ENCODE assay signal across 8 cellular contexts in genomic region chr12:13173537-13173936, GRCh38. TPM values are rescaled to one million over a fixed set of nuclear protein-coding genes. Genes with fewer than 3 reads are reported as not detected.
DNase-seq lines count a peak whose midpoint lies in the region; ATAC-seq and TF ChIP-seq lines count a peak whose summit lies in the region.

No MANE protein-coding gene starts in this region.

- peaks cover 21% of the 10 kb centered on the region for H3K4me1 Mint-ChIP-seq in type B pancreatic cell (ENCODE audit: unreplicated experiment)
- H3K4me1 Mint-ChIP-seq in immature natural killer cell = no peaks in the 10 kb centered on the region

- H3K4me3 Mint-ChIP-seq in type B pancreatic cell (peak overlapping the region; percentile 78), immature natural killer cell (no peak overlapping the region)

- TF ChIP-seq CTCF in GM13977 (IDR thresholded peaks at IDR 0.05; ENCODE audit: extremely low read depth, insufficient read depth, missing control alignments) (no peak), cardiac fibroblast (IDR thresholded peaks at IDR 0.05; ENCODE audit: low read depth, low read length) (no peak), type B pancreatic cell (conservative IDR thresholded peaks at IDR 0.05) (no peak)

- H3K4me3 ChIP-seq in cardiac fibroblast (replicated peaks in 1 of 2; ENCODE audit: low read depth in 2 of 2, low read length in 2 of 2) = no peak overlapping the region

- peak; percentile 73 for DNase-seq in GM13977 (ENCODE audit: low spot score)
- DNase-seq in LHCN-M2 (ENCODE audit: low read depth) = peak; percentile 97
- DNase-seq in cardiac fibroblast (ENCODE audit: low read depth in 2 of 2) = peak; percentile 89 to 99
- peak; percentile 77 for DNase-seq in medulla oblongata (ENCODE audit: extremely low spot score)
- DNase-seq in type B pancreatic cell (ENCODE audit: extremely low spot score, unreplicated experiment) = no peak
- no peak for DNase-seq in NCI-H2171 (lab: John Stamatoyannopoulos, UW)
- no peak for DNase-seq in immature natural killer cell

- H3K36me3 Mint-ChIP-seq in type B pancreatic cell (no peaks in the 10 kb centered on the region), immature natural killer cell (no peaks in the 10 kb centered on the region)

- H3K27ac Mint-ChIP-seq in type B pancreatic cell = peak overlapping the region; percentile 99
- no peak overlapping the region for H3K27ac Mint-ChIP-seq in immature natural killer cell

- in situ Hi-C loops in GM13977 (cut with MboI; ENCODE audit: low pct_unique_long_range_greater_than_20kb, low sequenced_read_pairs, unreplicated experiment) = no loop called here

- peaks cover 3% of the 10 kb centered on the region for H3K27me3 Mint-ChIP-seq in type B pancreatic cell
- peaks cover 5 to 26% (median 9%) of the 10 kb centered on the region in 3 donors for H3K27me3 Mint-ChIP-seq in immature natural killer cell (ENCODE audit: low read depth in 3 of 3)

- H3K9me3 Mint-ChIP-seq in type B pancreatic cell (peaks cover 4% of the 10 kb centered on the region), immature natural killer cell (no peaks in the 10 kb centered on the region)

- peak; percentile 96 for ATAC-seq in GM21825 (IDR thresholded peaks at IDR 0.05; ENCODE audit: unreplicated experiment)

RNA-seq across cellular contexts. Expression of gene EMP1, which starts 23.0 kb away (rescaled TPM):
- 590 and 679 TPM in 2 replicates for total RNA-seq in LHCN-M2 (2014; rRNA removed)
- polyA plus RNA-seq in LHCN-M2 (2012) = 194 TPM
- 340 and 2,561 TPM in 2 replicates for total RNA-seq in type B pancreatic cell (ENCODE audit: low replicate concordance)
- polyA plus RNA-seq in immature natural killer cell = 1 to 10 TPM in 2 of 3 donors, under 1 TPM in 1; 0.04 to 1.5 (median 1.3) TPM

Comparison
In these comparisons a context has a peak if more than half of its experiments do, and no peak if none do; other contexts are left out.
1. DNase-seq: peak in GM13977 (single experiment), LHCN-M2 (single experiment), cardiac fibroblast (2 of 2) and medulla oblongata (single experiment); none in type B pancreatic cell (single experiment), NCI-H2171 (single experiment) and immature natural killer cell (0 of 3).